1 cellular context compared by ENCODE assay signal in genomic region chr9:136410500-136411287, GRCh38.
A peak's percentile ranks its signal among the peaks of the same experiment; 100 is the strongest.
TF ChIP-seq lines count a peak whose summit lies in the region.

Gene ENTR1 (minus strand): TSS chr9:136410614. CDS start chr9:136410397, 217 bp downstream.
Gene PMPCA (plus strand): TSS chr9:136410658. CDS start chr9:136410669, 11 bp downstream.

TF ChIP-seq in K562, 482 proteins besides CTCF, POLR2A, EP300 and RAD21 (continued from another document and continues in another):
- TF ChIP-seq ZNF318 (IDR thresholded peaks at IDR 0.05; ENCODE audit: borderline replicate concordance in 1 of 2, low read depth in 1 of 2) (no peak), ZNF280A (IDR thresholded peaks at IDR 0.05; ENCODE audit: low read depth, partially characterized antibody) (no peak), ZNF175 (CRISPR knock-in tag; IDR thresholded peaks at IDR 0.05; ENCODE audit: low read depth) (no peak), KDM5B (IDR thresholded peaks at IDR 0.05; ENCODE audit: insufficient replicate concordance, low read depth, low read length) (peak; percentile 89), U2AF1 (optimal IDR thresholded peaks at IDR 0.05; ENCODE audit: low read depth, low read length) (peak; percentile 82), ASH1L (IDR thresholded peaks at IDR 0.05; ENCODE audit: borderline replicate concordance, low read depth, partially characterized antibody) (no peak), NKRF (IDR thresholded peaks at IDR 0.05; ENCODE audit: borderline replicate concordance) (peak; percentile 84), TBL1XR1 (IDR thresholded peaks at IDR 0.05; ENCODE audit: low read length in 2 of 2) (no peak), ZBTB11 (CRISPR knock-in tag; IDR thresholded peaks at IDR 0.05) (peak in 1 of 3 experiments; percentile 57; a peak in 2 of 6 replicates), THAP7 (CRISPR knock-in tag; IDR thresholded peaks at IDR 0.05) (0 out of 2 replicates have a peak, but pooled peaks have one; percentile 17), ZNF518B (CRISPR knock-in tag; IDR thresholded peaks at IDR 0.05) (no peak), KDM4B (IDR thresholded peaks at IDR 0.05; ENCODE audit: borderline replicate concordance in 2 of 2, low read depth in 1 of 2) (peak in 1 of 2 experiments; percentile 83; a peak in 2 of 4 replicates), FOXJ2 (tag; IDR thresholded peaks at IDR 0.05) (no peak), FIP1L1 (IDR thresholded peaks at IDR 0.05; ENCODE audit: low read depth, low read length, poor library complexity, severe bottlenecking) (peak; percentile 31), SAP30 (IDR thresholded peaks at IDR 0.05; ENCODE audit: borderline replicate concordance, insufficient read depth, low read depth, low read length, poor library complexity, severe bottlenecking) (peak; percentile 85), ZNF764 (CRISPR knock-in tag; IDR thresholded peaks at IDR 0.05; ENCODE audit: low read depth) (no peak), MLLT1 (IDR thresholded peaks at IDR 0.05) (no peak), ZNF395 (CRISPR knock-in tag; IDR thresholded peaks at IDR 0.05) (no peak), ZNF121 (CRISPR knock-in tag; conservative IDR thresholded peaks at IDR 0.05) (peak; percentile 23; the same call in 1 of the 2 replicates), MCM5 (IDR thresholded peaks at IDR 0.05; ENCODE audit: low read depth) (no peak), TAF1 (IDR thresholded peaks at IDR 0.05; ENCODE audit: control insufficient read depth, extremely low read depth, insufficient read depth, low read length, severe bottlenecking) (peak; percentile 98), ARID1B (IDR thresholded peaks at IDR 0.05) (0 out of 2 replicates have a peak, but pooled peaks have one; percentile 6), HDGF (IDR thresholded peaks at IDR 0.05) (no peak), TAF15 (IDR thresholded peaks at IDR 0.05; ENCODE audit: low read depth, low read length) (no peak), E2F4 (CRISPR knock-in tag; IDR thresholded peaks at IDR 0.05; ENCODE audit: low read depth) (0 out of 2 replicates have a peak, but pooled peaks have one; percentile 35), ARID2 (IDR thresholded peaks at IDR 0.05) (no peak), RBFOX2 (IDR thresholded peaks at IDR 0.05; ENCODE audit: low read depth, low read length) (peak; percentile 87), POLR2AphosphoS5 (IDR thresholded peaks at IDR 0.05; ENCODE audit: control insufficient read depth, insufficient read depth, low read depth, low read length) (peak; percentile 89)
